ENCODE assay signal across 8 cellular contexts in the genomic region with DNA sequence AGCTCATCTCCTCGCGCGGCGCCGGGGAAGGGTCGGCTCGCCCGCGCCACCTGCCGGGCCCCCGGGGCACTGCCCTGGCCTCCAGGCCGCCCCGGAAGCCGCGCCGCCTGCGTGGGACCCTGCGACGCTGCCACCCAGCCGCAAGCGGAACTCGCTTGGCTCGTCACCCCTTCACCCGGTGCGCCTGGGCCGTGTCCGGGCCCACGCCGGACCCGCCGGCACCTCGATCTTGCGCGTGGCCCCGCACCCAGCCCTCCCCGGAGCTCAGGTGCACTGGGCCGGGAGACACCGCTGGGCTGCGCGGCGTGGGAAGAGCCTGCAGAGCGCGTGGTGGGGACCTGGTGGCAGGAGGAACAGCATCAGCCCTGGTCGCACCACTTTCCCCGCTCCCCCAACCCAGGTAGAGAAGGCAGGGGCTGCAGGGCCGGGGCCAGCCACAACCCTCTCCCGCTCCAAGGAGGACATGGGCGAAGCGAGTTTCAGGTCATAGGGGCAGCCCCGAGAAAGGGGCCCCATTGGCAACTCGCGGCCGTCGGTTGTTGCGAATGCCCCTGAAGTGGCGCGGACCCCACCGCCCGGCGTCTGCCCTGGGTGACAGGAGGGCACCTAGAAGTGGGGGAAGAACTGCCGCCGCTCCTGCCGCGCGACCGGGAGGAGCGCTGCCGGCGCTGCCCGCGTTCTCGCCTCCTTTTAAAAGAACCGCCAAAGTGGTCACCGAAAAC. TPM values are rescaled to one million over a fixed set of nuclear protein-coding genes. Genes with fewer than 3 reads are reported as not detected.
A peak's percentile ranks its signal among the peaks of the same experiment; 100 is the strongest.
DNase-seq lines count a peak whose midpoint lies in the region; ATAC-seq, FAIRE-seq and TF ChIP-seq lines count a peak whose summit lies in the region.

No MANE protein-coding gene starts in this region.

- FAIRE-seq in frontal cortex (lab: Jason Lieb, UNC) = no peak

- peak; percentile 75 for ATAC-seq in GM19468 (IDR thresholded peaks at IDR 0.05; ENCODE audit: extremely low read depth, unreplicated experiment)

- peak; percentile 41 to 91 for TF ChIP-seq CTCF in Caco-2 (IDR thresholded peaks at IDR 0.05; ENCODE audit: insufficient read depth in 1 of 2, low read depth in 1 of 2, low read length in 1 of 2, severe bottlenecking in 1 of 2, unreplicated experiment in 1 of 2)
- TF ChIP-seq CTCF in neutrophil (IDR thresholded peaks at IDR 0.05) = peak; percentile 99

- DNase-seq in Caco-2 = peak; percentile 67 to 93
- DNase-seq in HT1080 (ENCODE audit: low read depth) = peak; percentile 66
- DNase-seq in RKO (ENCODE audit: low spot score) = peak; percentile 85
- DNase-seq in activated effector memory CD4-positive, alpha-beta T cell treated with Interleukin-2 at 50 U/mL for 16 hours = peak; percentile 85
- DNase-seq in frontal cortex (ENCODE audit: low spot score in 2 of 2) = peak; percentile 97
- DNase-seq in superior temporal gyrus (ENCODE audit: extremely low spot score) = peak; percentile 75

- H3K4me3 ChIP-seq in Caco-2 (ENCODE audit: low read depth, low read length) (peak overlapping the region; percentile 97), neutrophil (ENCODE audit: low read depth in 1 of 2, low read length in 1 of 2) (peak overlapping the region; percentile 88 to 93)

- peaks cover 48% of the 10 kb centered on the region for H3K36me3 Mint-ChIP-seq in Caco-2 (ENCODE audit: insufficient read depth, unreplicated experiment)

- peaks cover 15% of the 10 kb centered on the region for H3K4me1 Mint-ChIP-seq in Caco-2 (ENCODE audit: low read depth, unreplicated experiment)

- H3K27me3 ChIP-seq in Caco-2 (replicated peaks; ENCODE audit: control insufficient read depth, insufficient read depth, low read length) = no peaks in the 10 kb centered on the region
- H3K27me3 ChIP-seq in neutrophil = no peaks in the 10 kb centered on the region

- peak overlapping the region; percentile 1 for H3K27ac Mint-ChIP-seq in Caco-2 (ENCODE audit: unreplicated experiment)

- H3K4me1 ChIP-seq in Caco-2 (peaks cover 14% of the 10 kb centered on the region; the same call in 1 of the 2 replicates), neutrophil (ENCODE audit: control insufficient read depth in 1 of 2, insufficient read depth in 1 of 2, low read depth in 1 of 2, low read length in 1 of 2) (peaks cover 50 to 63% of the 10 kb centered on the region in 2 experiments)

- H3K36me3 ChIP-seq in Caco-2 (ENCODE audit: control insufficient read depth, insufficient read depth, low read length) = peaks cover 7% of the 10 kb centered on the region
- no peaks in the 10 kb centered on the region for H3K36me3 ChIP-seq in neutrophil

- H3K9me3 ChIP-seq in Caco-2 (no peaks in the 10 kb centered on the region), neutrophil (no peaks in the 10 kb centered on the region)

- POLR2A ChIA-PET in Caco-2 (lab: Charles Lee) = interaction anchor here (0.6 to 4.0 kb wide), 10 partner anchors 10 to 508 kb away, joined by 3 to 48 read pairs (median 5); a partner anchor contains a TSS

- peak overlapping the region; percentile 87 for H3K27ac ChIP-seq in neutrophil

- no peaks in the 10 kb centered on the region for H3K9me3 Mint-ChIP-seq in Caco-2 (ENCODE audit: unreplicated experiment)

- intact Hi-C loops in Caco-2 (cut with micrococcal nuclease; ENCODE audit: unreplicated experiment) = loop anchor here (2.0 kb wide), 2 partner anchors 17 to 133 kb away; a partner anchor contains a TSS

- H3K27me3 Mint-ChIP-seq in Caco-2 (ENCODE audit: insufficient read depth, unreplicated experiment) = no peaks in the 10 kb centered on the region

- no TSS peak for BruUV-seq in Caco-2 (replicated peaks; lab: Mats Ljungman, UMichigan)

- CTCF ChIA-PET in Caco-2 (lab: Charles Lee) = interaction anchor here (0.5 to 3.2 kb wide), 40 partner anchors 8 to 1068 kb away, joined by 3 to 91 read pairs (median 4); a partner anchor contains a TSS

- peak overlapping the region; percentile 71 for H3K4me3 Mint-ChIP-seq in Caco-2 (ENCODE audit: unreplicated experiment)

RNA-seq across cellular contexts. Expression of a gene that starts 0.4 kb away (rescaled TPM):
- total RNA-seq in Caco-2 (2022) (27.0 and 27.3 TPM in 2 replicates), frontal cortex (8.2 TPM)
- 13.1 and 20.7 TPM in 2 replicates for total RNA-seq in HT1080 (2014; rRNA removed; shearing (Covaris generic))
- 25.8 and 26.6 TPM in 2 replicates for polyA plus RNA-seq in HT1080 (2015; cell fraction: cytosol; rRNA removed)
- 17.2 TPM in 2 replicates for polyA plus RNA-seq in HT1080 (2015; cell fraction: nucleus; rRNA removed)

RNA-seq across cellular contexts. Expression of a gene that starts 9.7 kb away (rescaled TPM):
- total RNA-seq in Caco-2 (2022) (123 and 125 TPM in 2 replicates), frontal cortex (37.1 TPM)
- 123 and 139 TPM in 2 replicates for total RNA-seq in HT1080 (2014; rRNA removed; shearing (Covaris generic))
- 47.5 and 57.2 TPM in 2 replicates for polyA plus RNA-seq in HT1080 (2015; cell fraction: cytosol; rRNA removed)
- 39.8 and 44.4 TPM in 2 replicates for polyA plus RNA-seq in HT1080 (2015; cell fraction: nucleus; rRNA removed)

RNA-seq across cellular contexts. Expression of a gene that starts 10.0 kb away (rescaled TPM):
- total RNA-seq in Caco-2 (2022) = 90.2 and 94.4 TPM in 2 replicates
- 14.9 and 15.4 TPM in 2 replicates for total RNA-seq in HT1080 (2014; rRNA removed; shearing (Covaris generic))
- 17.3 and 19.1 TPM in 2 replicates for polyA plus RNA-seq in HT1080 (2015; cell fraction: cytosol; rRNA removed)
- 77.3 and 77.7 TPM in 2 replicates for polyA plus RNA-seq in HT1080 (2015; cell fraction: nucleus; rRNA removed)
- total RNA-seq in frontal cortex = 15.1 TPM

RNA-seq across cellular contexts. Expression of a gene that starts 17.8 kb away (rescaled TPM):
- total RNA-seq in Caco-2 (2022) = 29.8 and 33.6 TPM in 2 replicates
- 31.1 and 32.0 TPM in 2 replicates for total RNA-seq in HT1080 (2014; rRNA removed; shearing (Covaris generic))
- polyA plus RNA-seq in HT1080 (2015; cell fraction: cytosol; rRNA removed) = 15.6 and 19.0 TPM in 2 replicates
- polyA plus RNA-seq in HT1080 (2015; cell fraction: nucleus; rRNA removed) = 10.6 and 14.4 TPM in 2 replicates
- 6.9 TPM for total RNA-seq in frontal cortex

Comparison
In these comparisons a context has a peak if more than half of its experiments do, and no peak if none do; other contexts are left out.
1. Peak in every context shown above with its lines: DNase-seq, ATAC-seq, H3K4me3 ChIP-seq and H3K27ac ChIP-seq.